17 cellular contexts compared by ENCODE assay signal in genomic region chr2:193542762-193543161, GRCh38.
DNase-seq lines count a peak whose midpoint lies in the region; ATAC-seq and TF ChIP-seq lines count a peak whose summit lies in the region.
"Had no signal": no experiment of that assay in that cellular context is flagged by ENCODE, and none has a peak within 500 bp of the region (broad histone marks: within the 10 kb centered on the region; RNA-seq: fewer than 3 reads in every experiment).

No MANE protein-coding gene starts in this region.

- POLR2A ChIA-PET in HEK293T (lab: Yijun Ruan, JAX), result no interaction called here

- CTCF ChIA-PET in HEK293T (lab: Yijun Ruan, JAX), result no interaction called here

- TF ChIP-seq POLR2A in erythroblast (IDR thresholded peaks at IDR 0.05; ENCODE audit: low read length), result no peak

- DNase-seq in DMS 273 (lab: John Stamatoyannopoulos, UW; ENCODE audit: unreplicated experiment) (peak; percentile 33), DMS 273 treated with DMSO at 0.1 percent for 48 hours (lab: John Stamatoyannopoulos, UW) (no peak), NCI-H2107 (lab: John Stamatoyannopoulos, UW) (peak; percentile 34), SHP77 treated with DMSO at 0.1 percent for 48 hours (lab: John Stamatoyannopoulos, UW) (peak; percentile 48), HEK293T (ENCODE audit: extremely low spot score) (no peak), erythroblast (lab: John Stamatoyannopoulos, UW) (no peak), T-helper 2 cell (no peak)
- DNase-seq: activated CD4-positive, alpha-beta T cell treated with anti-CD3 and anti-CD28 coated beads, Interleukin-2, amount 10 ng/mL, durations not matched to agents 24 days and 14 days; activated CD8-positive, alpha-beta memory T cell treated with anti-CD3 and anti-CD28 coated beads, Interleukin-2, amount 50 U/mL, for 48 hours; activated gamma-delta T cell treated with Interleukin-2 at 50 U/mL for 16 hours; endodermal cell; HCEC 1CT; heart right ventricle; NCI-H2029; stimulated activated naive B cell treated with anti-CD40 and anti-IgM and Interleukin-4, amounts not matched to agents 10 μg/mL and 1 μg/mL and 100 μg/mL, for 72 hours; tibial artery had no signal

- ATAC-seq in GM19463 (IDR thresholded peaks at IDR 0.05; ENCODE audit: unreplicated experiment), result peak; percentile 51
- ATAC-seq: heart right ventricle; stimulated activated naive B cell treated with anti-CD40 and anti-IgM and Interleukin-4, amounts not matched to agents 10 μg/mL and 1 μg/mL and 100 μg/mL, for 72 hours had no signal

TF ChIP-seq in HEK293T, 16 proteins besides CTCF, POLR2A, EP300 and RAD21:
- TF ChIP-seq FOXA1 (IDR thresholded peaks at IDR 0.05), result no peak

Comparison
In these comparisons a context has a peak if more than half of its experiments do, and no peak if none do; other contexts are left out.
1. DNase-seq: peak in DMS 273 (single experiment), NCI-H2107 (single experiment) and SHP77 treated with DMSO at 0.1 percent for 48 hours (single experiment); none in DMS 273 treated with DMSO at 0.1 percent for 48 hours (single experiment), HEK293T (single experiment), erythroblast (0 of 2) and T-helper 2 cell (0 of 5).